19 cellular contexts compared by ENCODE assay signal in the genomic region with DNA sequence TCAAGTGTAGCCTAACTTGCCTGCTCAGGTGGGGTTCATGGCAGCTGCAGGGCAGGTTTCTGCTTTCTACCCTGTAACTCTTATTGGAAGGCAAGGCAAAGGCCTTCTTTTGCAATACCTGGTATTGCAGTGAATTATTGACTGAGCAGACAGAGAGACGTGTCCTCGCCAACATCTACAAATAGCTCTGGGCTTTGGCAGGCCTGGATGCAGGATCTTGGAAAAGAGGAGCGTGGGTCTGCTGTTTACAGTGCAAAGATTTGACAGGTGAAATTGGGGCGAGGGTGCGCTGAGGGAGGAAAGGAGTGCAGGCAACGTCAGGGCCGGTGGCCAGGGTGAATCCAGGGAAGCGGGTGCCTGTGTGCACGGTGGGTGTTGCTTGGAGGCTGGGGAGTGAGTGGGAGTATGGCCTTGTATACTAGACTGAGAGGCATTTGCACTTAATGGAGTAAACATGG. TPM values are rescaled to one million over a fixed set of nuclear protein-coding genes. Genes with fewer than 3 reads are reported as not detected.
DNase-seq lines count a peak whose midpoint lies in the region; ATAC-seq and TF ChIP-seq lines count a peak whose summit lies in the region.
"Had no signal": no experiment of that assay in that cellular context is flagged by ENCODE, and none has a peak within 500 bp of the region (broad histone marks: within the 10 kb centered on the region; RNA-seq: fewer than 3 reads in every experiment).

No MANE protein-coding gene starts in this region.

- H3K4me1 Mint-ChIP-seq in H9, result peaks cover 25 to 26% of the 10 kb centered on the region in 2 experiments

- H3K27me3 ChIP-seq in H9 (ENCODE audit: insufficient read depth, low read length), result no peaks in the 10 kb centered on the region
- H3K27me3 ChIP-seq in ascending aorta, result no peaks in the 10 kb centered on the region
- H3K27me3 ChIP-seq in skeletal muscle tissue (ENCODE audit: control insufficient read depth in 3 of 3, insufficient read depth in 3 of 3, low read length in 3 of 3), result no peaks in the 10 kb centered on the region
- H3K27me3 ChIP-seq: brain microvascular endothelial cell, esophagus squamous epithelium, tibial nerve had no signal

- H3K9ac ChIP-seq in H9 (ENCODE audit: extremely low read depth, insufficient read length, low read length), result no peak overlapping the region
- peak overlapping the region in 2 of 3 donors; percentile 59 to 75 for H3K9ac ChIP-seq in skeletal muscle tissue (ENCODE audit: low read depth in 1 of 3, low read length in 3 of 3)

- TF ChIP-seq CTCF in H9 (conservative IDR thresholded peaks at IDR 0.05), result no peak
- TF ChIP-seq CTCF in ascending aorta (IDR thresholded peaks at IDR 0.05), result no peak

- H2BK120ac ChIP-seq in H9 (ENCODE audit: low read depth, low read length, poor library complexity, severe bottlenecking), result no peak overlapping the region

- no peaks in the 10 kb centered on the region for H4K20me1 ChIP-seq in H9 (ENCODE audit: control insufficient read depth, insufficient read depth, insufficient read length)

- no peak overlapping the region for H4K91ac ChIP-seq in H9 (ENCODE audit: insufficient read length, low read depth, low read length)

- no peak overlapping the region for H2BK15ac ChIP-seq in H9 (ENCODE audit: low read depth, low read length)

- H3K4ac ChIP-seq in H9 (ENCODE audit: low read depth, low read length), result no peak overlapping the region

- H3K36me3 ChIP-seq in ascending aorta, result peaks cover 2 to 4% of the 10 kb centered on the region in 2 donors
- peaks cover 0 to 2% (median 0%) of the 10 kb centered on the region in 3 donors for H3K36me3 ChIP-seq in skeletal muscle tissue (ENCODE audit: control insufficient read depth in 3 of 3, insufficient read depth in 3 of 3, low read length in 3 of 3)
- H3K36me3 ChIP-seq: brain microvascular endothelial cell, esophagus squamous epithelium had no signal

- DNase-seq in H9 (no peak), ascending aorta (ENCODE audit: low spot score in 2 of 2) (no peak), left kidney (ENCODE audit: low read depth, low spot score) (peak; percentile 61), medulla oblongata (ENCODE audit: extremely low spot score) (no peak)
- DNase-seq: activated CD4-positive, alpha-beta T cell treated with anti-CD3 and anti-CD28 coated beads for 4 hours; activated naive CD4-positive, alpha-beta T cell treated with anti-CD3 and anti-CD28 coated beads, Interleukin-2, amount 50 U/mL, for 16 hours; brain microvascular endothelial cell; esophagus squamous epithelium; head of caudate nucleus; NCI-H187 treated with DMSO at 0.1 percent for 48 hours; NCI-H510A; occipital lobe; small intestine; stimulated activated CD4-positive, alpha-beta T cell treated with anti-CD3 and anti-CD28 coated beads, Interleukin-4, amount 100 ng/mL, for 24 hours had no signal

- no CpG with 5 or more reads among the region's 9 CpGs for WGBS in H9 (ENCODE audit: extremely low coverage, insufficient read length, low lambda C conversion rate)

- no peak overlapping the region for H3K18ac ChIP-seq in H9 (ENCODE audit: insufficient read length, low read depth, low read length)

- no peak overlapping the region; the same call in 1 of the 2 replicates for H3K14ac ChIP-seq in H9 (ENCODE audit: insufficient read depth, low read length)

- no peak overlapping the region for H3K4me2 ChIP-seq in H9 (ENCODE audit: insufficient read depth, insufficient read length, low read length)

- H3K36me3 Mint-ChIP-seq in H9 (ENCODE audit: insufficient read depth in 1 of 3, low read depth in 3 of 3), result peaks cover 55 to 93% (median 83%) of the 10 kb centered on the region in 3 experiments

- H2BK20ac ChIP-seq in H9 (ENCODE audit: low read depth, low read length, poor library complexity, severe bottlenecking), result no peak overlapping the region

- no peak overlapping the region for H3K4me3 Mint-ChIP-seq in H9

- peak overlapping the region; percentile 10 to 65 (median 50); a peak in 4 of 7 replicates for H3K27ac Mint-ChIP-seq in H9

- H3K56ac ChIP-seq in H9 (ENCODE audit: insufficient read length, low read depth, low read length), result no peak overlapping the region

- H3K27ac ChIP-seq in H9 (ENCODE audit: insufficient read length, low read depth, low read length) (no peak overlapping the region), ascending aorta (peak overlapping the region; percentile 85 to 91), skeletal muscle tissue (ENCODE audit: low read depth, low read length) (peak overlapping the region; percentile 41)
- H3K27ac ChIP-seq: brain microvascular endothelial cell, tibial nerve had no signal

- H4K8ac ChIP-seq in H9 (replicated peaks; ENCODE audit: insufficient read length, low read depth, low read length), result no peak overlapping the region

- H3K4me1 ChIP-seq in H9 (ENCODE audit: insufficient read depth, low read length), result peaks cover 11% of the 10 kb centered on the region
- H3K4me1 ChIP-seq in ascending aorta, result peaks cover 36 to 81% of the 10 kb centered on the region in 2 donors
- peaks cover 62 to 67% (median 63%) of the 10 kb centered on the region in 3 donors for H3K4me1 ChIP-seq in skeletal muscle tissue (ENCODE audit: control insufficient read depth in 3 of 3, insufficient read depth in 3 of 3, low read length in 3 of 3)

- H2AFZ ChIP-seq in H9 (ENCODE audit: low read length), result no peak overlapping the region

- peaks cover 5% of the 10 kb centered on the region for H3K23me2 ChIP-seq in H9 (ENCODE audit: insufficient read length, low read depth, low read length, poor library complexity, severe bottlenecking)

- H2AK5ac ChIP-seq in H9 (ENCODE audit: insufficient read length, low read length), result no peak overlapping the region

- no peak overlapping the region for H3K23ac ChIP-seq in H9 (ENCODE audit: insufficient read length, low read depth, low read length)

- no peak overlapping the region for H3K4me3 ChIP-seq in ascending aorta
- peak overlapping the region; percentile 24 to 58 (median 33) for H3K4me3 ChIP-seq in skeletal muscle tissue (ENCODE audit: low read length in 3 of 3)
- H3K4me3 ChIP-seq: esophagus squamous epithelium, tibial nerve had no signal

- no peak overlapping the region for H3T11ph ChIP-seq in H9 (ENCODE audit: low read length)

- intact Hi-C loops in ascending aorta (cut with DNase I), result loop anchor here (5.0 kb wide), 1 partner anchor 127 kb away; no protein-coding TSS in a partner anchor

- H3K9me3 ChIP-seq in H9 (ENCODE audit: control insufficient read depth, low read depth, low read length) (no peaks in the 10 kb centered on the region), ascending aorta (no peaks in the 10 kb centered on the region), skeletal muscle tissue (ENCODE audit: control insufficient read depth in 3 of 3, low read length in 3 of 3) (no peaks in the 10 kb centered on the region)
- H3K9me3 ChIP-seq: esophagus squamous epithelium, tibial nerve had no signal

- H3K27me3 Mint-ChIP-seq in H9 (ENCODE audit: low read depth), result no peaks in the 10 kb centered on the region

- 0 out of 2 replicates have a peak, but pooled peaks cover 1% of the 10 kb centered on the region for H3K79me2 ChIP-seq in H9 (ENCODE audit: insufficient read depth, low read length)

- H2BK5ac ChIP-seq in H9 (ENCODE audit: insufficient read length, low read length), result no peak overlapping the region

- ATAC-seq in GM19351 (IDR thresholded peaks at IDR 0.05; ENCODE audit: unreplicated experiment), result no peak
- no peak for ATAC-seq in GM21825 (IDR thresholded peaks at IDR 0.05; ENCODE audit: unreplicated experiment)
- no peak for ATAC-seq in GM18861 (IDR thresholded peaks at IDR 0.05; ENCODE audit: unreplicated experiment)

- H2BK12ac ChIP-seq in H9 (ENCODE audit: insufficient read length, low read depth, low read length), result no peak overlapping the region

- H3K9me3 Mint-ChIP-seq in H9, result no peaks in the 10 kb centered on the region

- no peaks in the 10 kb centered on the region for H3K79me1 ChIP-seq in H9 (ENCODE audit: insufficient read depth, low read depth, low read length, poor library complexity, severe bottlenecking)

- H4K5ac ChIP-seq in H9 (ENCODE audit: insufficient read length, low read depth, low read length), result no peak overlapping the region

RNA-seq across cellular contexts. Expression of a gene that starts 44.5 kb away (rescaled TPM):
- total RNA-seq in H9 (2021) (139 and 141 TPM in 2 replicates), ascending aorta (59.9 TPM), skeletal muscle tissue (16.7 TPM)

Comparison
In these comparisons a context has a peak if more than half of its experiments do, and no peak if none do; other contexts are left out.
1. H3K4me3 ChIP-seq: peak in skeletal muscle tissue (3 of 3); none in ascending aorta (0 of 2).